ENCODE assay signal across 22 cellular contexts in the genomic region with DNA sequence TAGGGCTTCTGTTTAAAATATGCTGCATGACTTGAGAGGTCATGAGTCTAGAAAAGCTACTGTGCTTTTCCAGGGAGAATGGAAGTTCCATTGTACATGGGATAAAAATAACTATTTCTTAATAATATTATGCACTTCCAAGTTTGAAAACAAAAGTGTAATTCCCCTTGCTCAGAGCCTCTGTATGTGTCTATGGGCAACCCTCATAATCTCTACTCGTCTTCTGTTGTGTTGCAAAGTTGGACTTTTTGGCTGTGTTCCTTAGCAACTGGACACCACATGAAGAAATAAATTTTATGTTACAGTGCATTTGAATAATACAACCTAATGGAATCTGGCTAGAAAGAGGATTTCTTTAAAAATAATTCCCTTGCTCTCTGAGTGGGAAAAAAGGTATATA.
"Had no signal": no experiment of that assay in that cellular context is flagged by ENCODE, and none has a peak within 500 bp of the region (broad histone marks: within the 10 kb centered on the region; RNA-seq: fewer than 3 reads in every experiment).

No MANE protein-coding gene starts in this region.

- H3K4me1 Mint-ChIP-seq: activated CD4-positive, alpha-beta T cell treated with anti-CD3 and anti-CD28 coated beads, Interleukin-2, amount 10 ng/mL, durations not matched to agents 7 days and 5 days; activated CD8-positive, alpha-beta memory T cell treated with anti-CD3 and anti-CD28 coated beads, Interleukin-2, amount 10 ng/mL, durations not matched to agents 7 days and 5 days; activated naive CD4-positive, alpha-beta T cell treated with anti-CD3 and anti-CD28 coated beads, Interleukin-2, amount 10 ng/mL, durations not matched to agents 7 days and 5 days; activated naive CD8-positive, alpha-beta T cell treated with anti-CD3 and anti-CD28 coated beads, Interleukin-2, amount 50 U/mL, for 24 hours had no signal

- H3K4me3 Mint-ChIP-seq: activated CD4-positive, alpha-beta T cell treated with anti-CD3 and anti-CD28 coated beads, Interleukin-2, amount 10 ng/mL, durations not matched to agents 7 days and 5 days; activated CD8-positive, alpha-beta memory T cell treated with anti-CD3 and anti-CD28 coated beads, Interleukin-2, amount 10 ng/mL, durations not matched to agents 7 days and 5 days; activated CD8-positive, alpha-beta T cell treated with anti-CD3 and anti-CD28 coated beads for 36 hours; activated naive CD4-positive, alpha-beta T cell treated with anti-CD3 and anti-CD28 coated beads, Interleukin-2, amount 10 ng/mL, durations not matched to agents 7 days and 5 days; activated naive CD8-positive, alpha-beta T cell treated with anti-CD3 and anti-CD28 coated beads, Interleukin-2, amount 50 U/mL, for 24 hours; natural killer cell treated with Interleukin-12 subunit alpha and Interleukin-12 subunit beta and Interleukin-15 and Interleukin-18, amount 100 ng/mL, for 72 hours; stimulated activated naive CD8-positive, alpha-beta T cell treated with anti-CD3 and anti-CD28 coated beads, Interleukin-15, Interleukin-2, amounts not matched to agents 100 ng/mL and 50 ng/mL, for 24 hours had no signal

- H3K27ac Mint-ChIP-seq: activated CD4-positive, alpha-beta T cell treated with anti-CD3 and anti-CD28 coated beads, Interleukin-2, amount 10 ng/mL, durations not matched to agents 7 days and 5 days; activated CD8-positive, alpha-beta memory T cell treated with anti-CD3 and anti-CD28 coated beads, Interleukin-2, amount 10 ng/mL, durations not matched to agents 7 days and 5 days; activated CD8-positive, alpha-beta T cell treated with anti-CD3 and anti-CD28 coated beads for 36 hours; activated naive CD4-positive, alpha-beta T cell treated with anti-CD3 and anti-CD28 coated beads, Interleukin-2, amount 10 ng/mL, durations not matched to agents 7 days and 5 days; activated naive CD8-positive, alpha-beta T cell treated with anti-CD3 and anti-CD28 coated beads, Interleukin-2, amount 50 U/mL, for 24 hours; natural killer cell treated with Interleukin-12 subunit alpha and Interleukin-12 subunit beta and Interleukin-15 and Interleukin-18, amount 100 ng/mL, for 72 hours; progenitor cell of endocrine pancreas; stimulated activated naive CD8-positive, alpha-beta T cell treated with anti-CD3 and anti-CD28 coated beads, Interleukin-15, Interleukin-2, amounts not matched to agents 100 ng/mL and 50 ng/mL, for 24 hours had no signal

- DNase-seq: activated CD4-positive, alpha-beta T cell treated with anti-CD3 and anti-CD28 coated beads, Interleukin-2, amount 10 ng/mL, durations not matched to agents 7 days and 5 days; activated CD8-positive, alpha-beta memory T cell treated with anti-CD3 and anti-CD28 coated beads, Interleukin-2, amount 10 ng/mL, durations not matched to agents 7 days and 5 days; activated CD8-positive, alpha-beta T cell treated with anti-CD3 and anti-CD28 coated beads for 36 hours; activated effector memory CD4-positive, alpha-beta T cell treated with anti-CD3 and anti-CD28 coated beads, Interleukin-2, amount 50 U/mL, for 16 hours; activated naive CD4-positive, alpha-beta T cell treated with anti-CD3 and anti-CD28 coated beads, Interleukin-2, amount 10 ng/mL, durations not matched to agents 7 days and 5 days; activated naive CD8-positive, alpha-beta T cell treated with anti-CD3 and anti-CD28 coated beads, Interleukin-2, amount 50 U/mL, for 24 hours; activated T-cell treated with anti-CD3 and anti-CD28 coated beads for 4 hours; anterior cingulate cortex; body of pancreas; dermis blood vessel endothelial cell; effector memory CD4-positive, alpha-beta T cell; foreskin melanocyte; glutamatergic neuron; left ventricle myocardium inferior; midbrain; stimulated activated CD4-positive, alpha-beta T cell treated with anti-CD3 and anti-CD28 coated beads, Interleukin-4, amount 100 ng/mL, for 24 hours; transverse colon; uterus had no signal

- H3K9me3 Mint-ChIP-seq: activated CD4-positive, alpha-beta T cell treated with anti-CD3 and anti-CD28 coated beads, Interleukin-2, amount 10 ng/mL, durations not matched to agents 7 days and 5 days; activated naive CD8-positive, alpha-beta T cell treated with anti-CD3 and anti-CD28 coated beads, Interleukin-2, amount 50 U/mL, for 24 hours; natural killer cell treated with Interleukin-12 subunit alpha and Interleukin-12 subunit beta and Interleukin-15 and Interleukin-18, amount 100 ng/mL, for 72 hours had no signal

- H3K27me3 Mint-ChIP-seq: activated CD4-positive, alpha-beta T cell treated with anti-CD3 and anti-CD28 coated beads, Interleukin-2, amount 10 ng/mL, durations not matched to agents 7 days and 5 days; activated CD8-positive, alpha-beta memory T cell treated with anti-CD3 and anti-CD28 coated beads, Interleukin-2, amount 10 ng/mL, durations not matched to agents 7 days and 5 days; activated CD8-positive, alpha-beta T cell treated with anti-CD3 and anti-CD28 coated beads for 36 hours; activated naive CD4-positive, alpha-beta T cell treated with anti-CD3 and anti-CD28 coated beads, Interleukin-2, amount 10 ng/mL, durations not matched to agents 7 days and 5 days; activated naive CD8-positive, alpha-beta T cell treated with anti-CD3 and anti-CD28 coated beads, Interleukin-2, amount 50 U/mL, for 24 hours; natural killer cell treated with Interleukin-12 subunit alpha and Interleukin-12 subunit beta and Interleukin-15 and Interleukin-18, amount 100 ng/mL, for 72 hours; progenitor cell of endocrine pancreas; stimulated activated naive CD8-positive, alpha-beta T cell treated with anti-CD3 and anti-CD28 coated beads, Interleukin-15, Interleukin-2, amounts not matched to agents 100 ng/mL and 50 ng/mL, for 24 hours had no signal

- ATAC-seq: activated CD8-positive, alpha-beta memory T cell treated with anti-CD3 and anti-CD28 coated beads, Interleukin-2, amount 10 ng/mL, durations not matched to agents 7 days and 5 days; activated CD8-positive, alpha-beta T cell treated with anti-CD3 and anti-CD28 coated beads for 36 hours; activated naive CD8-positive, alpha-beta T cell treated with anti-CD3 and anti-CD28 coated beads, Interleukin-2, amount 50 U/mL, for 24 hours; body of pancreas; esophagus mucosa; natural killer cell treated with Interleukin-12 subunit alpha and Interleukin-12 subunit beta and Interleukin-15 and Interleukin-18, amount 100 ng/mL, for 72 hours had no signal

- H3K36me3 Mint-ChIP-seq: activated CD8-positive, alpha-beta memory T cell treated with anti-CD3 and anti-CD28 coated beads, Interleukin-2, amount 10 ng/mL, durations not matched to agents 7 days and 5 days; activated naive CD4-positive, alpha-beta T cell treated with anti-CD3 and anti-CD28 coated beads, Interleukin-2, amount 10 ng/mL, durations not matched to agents 7 days and 5 days; natural killer cell treated with Interleukin-12 subunit alpha and Interleukin-12 subunit beta and Interleukin-15 and Interleukin-18, amount 100 ng/mL, for 72 hours had no signal
